ENCODE assay signal across 1 cellular context in genomic region chr12:51080136-51080535, GRCh38.
A peak's percentile ranks its signal among the peaks of the same experiment; 100 is the strongest.
TF ChIP-seq lines count a peak whose summit lies in the region.

No MANE protein-coding gene starts in this region.

TF ChIP-seq in HEK293, 187 proteins besides CTCF, POLR2A, EP300 and RAD21 (continued from another document):
- 0 out of 2 replicates have a peak, but pooled peaks have one; percentile 36 for TF ChIP-seq PRDM6 (tag by site-specific recombination; IDR thresholded peaks at IDR 0.05)
- peak; percentile 26; the same call in 1 of the 2 replicates for TF ChIP-seq ZNF366 (tag by site-specific recombination; conservative IDR thresholded peaks at IDR 0.05)
- TF ChIP-seq RBAK (tag by site-specific recombination; IDR thresholded peaks at IDR 0.05): no peak
- TF ChIP-seq YY1 (tag by site-specific recombination; IDR thresholded peaks at IDR 0.05): no peak
TF ChIP-seq in HEK293: peak in this region for 6.
